ENCODE assay signal across 5 cellular contexts in genomic region chr3:128829087-128829486, GRCh38. TPM values are rescaled to one million over a fixed set of nuclear protein-coding genes. Genes with fewer than 3 reads are reported as not detected.
DNase-seq lines count a peak whose midpoint lies in the region; ATAC-seq, FAIRE-seq and TF ChIP-seq lines count a peak whose summit lies in the region.
"Not testable (repeated sequence)": the region's sequence is repeated elsewhere in the genome, so short reads cannot be mapped to it uniquely, and the experiment has no call there.

No MANE protein-coding gene starts in this region.

- CTCF ChIA-PET in HepG2 (lab: Yijun Ruan, JAX; ENCODE audit: low intra/inter-chr PET ratio, low total read pairs): not testable (repeated sequence)

- 0 out of 3 replicates have a peak, but pooled peaks have one; percentile 27 for ATAC-seq in HepG2

- not testable (repeated sequence) for H3K4me3 Mint-ChIP-seq in endodermal cell

- not testable (repeated sequence) for FAIRE-seq in HepG2 (lab: Jason Lieb, UNC)

- in situ Hi-C loops in HepG2 (cut with HindIII; ENCODE audit: extremely low pct_ligation_motif_present, low pct_unique_long_range_greater_than_20kb): not testable (repeated sequence)

- not testable (repeated sequence) for H3K9me2 ChIP-seq in hepatocyte (replicated peaks; ENCODE audit: insufficient read depth)

- H3K4me1 ChIP-seq in endodermal cell (ENCODE audit: control insufficient read depth, insufficient read depth, low read length); hepatocyte (ENCODE audit: insufficient read depth): not testable (repeated sequence)
- H3K4me1 ChIP-seq in HepG2 (ENCODE audit: insufficient read depth, low read length): peaks cover 13% of the 10 kb centered on the region

- DNase-seq in ELF-1 (ENCODE audit: low read depth, low spot score) (peak; percentile 32), amniotic epithelial cell (ENCODE audit: low read depth) (peak; percentile 36)
- DNase-seq in endodermal cell; hepatocyte (ENCODE audit: low spot score); HepG2 (ENCODE audit: low spot score): not testable (repeated sequence)

- WGBS in endodermal cell (ENCODE audit: insufficient coverage in 1 of 2, insufficient read length in 1 of 2), 2 experiments: 91 to 97% methylated on average over 6 to 9 of the region's 9 CpGs
- WGBS in hepatocyte (ENCODE audit: low lambda C conversion rate, missing lambda C conversion rate): 46% methylated on average over 9 of the region's 9 CpGs
- 29% methylated on average over 9 of the region's 9 CpGs for WGBS in HepG2 (ENCODE audit: low lambda C conversion rate)

- TF ChIP-seq EP300 in HepG2 (IDR thresholded peaks at IDR 0.05; ENCODE audit: low read depth in 2 of 2, low read length in 2 of 2); HepG2 (CRISPR knock-in tag; IDR thresholded peaks at IDR 0.05; ENCODE audit: borderline replicate concordance): not testable (repeated sequence)

- POLR2A ChIA-PET in HepG2 (lab: Yijun Ruan, JAX): not testable (repeated sequence)

- not testable (repeated sequence) for H3K27ac Mint-ChIP-seq in endodermal cell

- not testable (repeated sequence) for TF ChIP-seq CTCF in endodermal cell (conservative IDR thresholded peaks at IDR 0.05); hepatocyte (IDR thresholded peaks at IDR 0.05; ENCODE audit: poor library complexity); HepG2 (CRISPR knock-in tag; IDR thresholded peaks at IDR 0.05)

- H3K27me3 Mint-ChIP-seq in endodermal cell (ENCODE audit: insufficient read depth): not testable (repeated sequence)

- H3K4me1 Mint-ChIP-seq in endodermal cell: not testable (repeated sequence)

- H3K36me3 Mint-ChIP-seq in endodermal cell (ENCODE audit: low read depth): not testable (repeated sequence)

- not testable (repeated sequence) for H3K9me3 ChIP-seq in endodermal cell (ENCODE audit: control insufficient read depth, low read length); hepatocyte (ENCODE audit: low read depth); HepG2 (ENCODE audit: low read length)

- H3K36me3 ChIP-seq in endodermal cell (ENCODE audit: control insufficient read depth, insufficient read depth, low read length); hepatocyte (replicated peaks; ENCODE audit: insufficient read depth, low read depth); HepG2 (replicated peaks in 1 of 2; ENCODE audit: control insufficient read depth in 1 of 2, insufficient read depth in 2 of 2, low read length in 2 of 2): not testable (repeated sequence)

- H3K4me3 ChIP-seq in endodermal cell (ENCODE audit: low read length); hepatocyte; HepG2 (replicated peaks in 1 of 3; ENCODE audit: insufficient read depth in 1 of 3, low read depth in 2 of 3, low read length in 3 of 3): not testable (repeated sequence)

- not testable (repeated sequence) for H3K27me3 ChIP-seq in endodermal cell (ENCODE audit: control insufficient read depth, insufficient read depth, low read length, poor library complexity, severe bottlenecking); hepatocyte; HepG2 (ENCODE audit: control insufficient read depth in 1 of 2, insufficient read depth in 2 of 2, low read length in 2 of 2)

- not testable (repeated sequence) for H4K20me1 ChIP-seq in hepatocyte (ENCODE audit: insufficient read depth, poor library complexity, severe bottlenecking); HepG2 (ENCODE audit: insufficient read depth, low read length)

- not testable (repeated sequence) for H3K4me2 ChIP-seq in hepatocyte; HepG2 (ENCODE audit: low read depth, low read length)

- H2AFZ ChIP-seq in hepatocyte; HepG2 (ENCODE audit: low read length): not testable (repeated sequence)

- H3K79me2 ChIP-seq in hepatocyte; HepG2 (ENCODE audit: insufficient read depth, low read length): not testable (repeated sequence)

- H3K9ac ChIP-seq in endodermal cell (ENCODE audit: extremely low read depth, low read length, poor library complexity, severe bottlenecking): peak overlapping the region; percentile 28
- not testable (repeated sequence) for H3K9ac ChIP-seq in HepG2 (ENCODE audit: insufficient read depth, low read depth, low read length)

- intact Hi-C loops in HepG2 (cut with micrococcal nuclease; ENCODE audit: unreplicated experiment): not testable (repeated sequence)

- not testable (repeated sequence) for TF ChIP-seq POLR2A in HepG2 (IDR thresholded peaks at IDR 0.05; ENCODE audit: insufficient read depth in 1 of 2, low read depth in 2 of 2, low read length in 2 of 2)

- TF ChIP-seq RAD21 in HepG2 (CRISPR knock-in tag; IDR thresholded peaks at IDR 0.05): not testable (repeated sequence)

- not testable (repeated sequence) for BruUV-seq in HepG2 (replicated peaks; lab: Mats Ljungman, UMichigan)

- not testable (repeated sequence) for H3K9me3 Mint-ChIP-seq in endodermal cell

- H3K27ac ChIP-seq in endodermal cell (ENCODE audit: low read depth, low read length); HepG2 (ENCODE audit: extremely low read length, insufficient read depth, low read length): not testable (repeated sequence)
- H3K27ac ChIP-seq in hepatocyte: peak overlapping the region; percentile 9

RNA-seq across cellular contexts. Expression of gene ACAD9, which starts 50.3 kb away (rescaled TPM):
- 10 to 100 TPM; 48.0 to 52.1 TPM for total RNA-seq in endodermal cell
- 32.3 TPM for polyA plus RNA-seq in endodermal cell (2013, experiment 1 of 2)
- polyA plus RNA-seq in endodermal cell (2013, experiment 2 of 2): 30.3 TPM
- 26.0 and 33.8 TPM in 2 replicates for total RNA-seq in hepatocyte
- 29.7 and 32.0 TPM in 2 replicates for polyA plus RNA-seq in hepatocyte
- 37.3 and 38.2 TPM in 2 replicates for total RNA-seq in HepG2 (2016; rRNA removed; fragmentation: Illumina TruSeq; extraction: Trizol)
- 8.1 and 10.8 TPM in 2 replicates for total RNA-seq in HepG2 (2016; cell fraction: cytosol; rRNA removed; fragmentation: Illumina TruSeq; extraction: Trizol; ENCODE audit: low read depth)
- total RNA-seq in HepG2 (2016; cell fraction: insoluble cytoplasmic fraction; rRNA removed; fragmentation: Illumina TruSeq; extraction: Trizol): 39.1 and 39.5 TPM in 2 replicates
- 11.6 and 12.1 TPM in 2 replicates for total RNA-seq in HepG2 (2016; cell fraction: membrane; rRNA removed; fragmentation: Illumina TruSeq; extraction: Trizol)
- 44.5 and 48.5 TPM in 2 replicates for total RNA-seq in HepG2 (2016; cell fraction: nucleus; rRNA removed; fragmentation: Illumina TruSeq; extraction: Trizol)
- polyA plus RNA-seq in HepG2 (2011; rRNA removed): 15.3 and 16.7 TPM in 2 replicates
- polyA plus RNA-seq in HepG2 (2011; cell fraction: cytosol; rRNA removed): 12.8 and 15.9 TPM in 2 replicates
- 45.5 and 47.0 TPM in 2 replicates for polyA plus RNA-seq in HepG2 (2011; cell fraction: nucleus; rRNA removed)
- polyA plus RNA-seq in HepG2 (2012): 8.2 and 9.0 TPM in 2 replicates
- 4.2 and 5.4 TPM in 2 replicates for polyA plus RNA-seq in HepG2 (2016; cell fraction: cytosol; fragmentation: Illumina TruSeq; extraction: Trizol; ENCODE audit: low read depth)
- 34.4 and 38.2 TPM in 2 replicates for polyA plus RNA-seq in HepG2 (2016; cell fraction: insoluble cytoplasmic fraction; fragmentation: Illumina TruSeq; extraction: Trizol; ENCODE audit: low read depth)
- polyA plus RNA-seq in HepG2 (2016; cell fraction: membrane; fragmentation: Illumina TruSeq; extraction: Trizol; ENCODE audit: low read depth): 6.2 and 6.9 TPM in 2 replicates
- polyA plus RNA-seq in HepG2 (2016; cell fraction: nucleus; fragmentation: Illumina TruSeq; extraction: Trizol; ENCODE audit: insufficient read depth, low read depth): 43.1 and 43.8 TPM in 2 replicates
- 54.0 and 100 TPM in 2 replicates for polyA minus RNA-seq in HepG2 (2011; rRNA and poly(A)+ RNA removed; ENCODE audit: low replicate concordance)
- polyA minus RNA-seq in HepG2 (2011; cell fraction: cytosol; rRNA and poly(A)+ RNA removed): 8.7 and 11.3 TPM in 2 replicates
- polyA minus RNA-seq in HepG2 (2011; cell fraction: nucleus; rRNA and poly(A)+ RNA removed): 62.3 and 66.0 TPM in 2 replicates
